Comparison of ENCODE assay signal across 8 cellular contexts in genomic region chr2:223760838-223761502, GRCh38.
DNase-seq lines count a peak whose midpoint lies in the region; ATAC-seq and TF ChIP-seq lines count a peak whose summit lies in the region.

No MANE protein-coding gene starts in this region.

- no peak for TF ChIP-seq POLR2A in suprapubic skin (IDR thresholded peaks at IDR 0.05)

- no peak overlapping the region for H4K5ac ChIP-seq in H9 (ENCODE audit: insufficient read length, low read depth, low read length)

- H3K27me3 ChIP-seq in H9 (ENCODE audit: insufficient read depth, low read length) (no peaks in the 10 kb centered on the region), right cardiac atrium (ENCODE audit: control insufficient read depth, insufficient read depth) (no peaks in the 10 kb centered on the region), suprapubic skin (no peaks in the 10 kb centered on the region)

- no peaks in the 10 kb centered on the region for H3K79me1 ChIP-seq in H9 (ENCODE audit: insufficient read depth, low read depth, low read length, poor library complexity, severe bottlenecking)

- no peak overlapping the region for H3K9ac ChIP-seq in H9 (ENCODE audit: extremely low read depth, insufficient read length, low read length)

- H3K56ac ChIP-seq in H9 (ENCODE audit: insufficient read length, low read depth, low read length): no peak overlapping the region

- no peaks in the 10 kb centered on the region for H3K79me2 ChIP-seq in H9 (ENCODE audit: insufficient read depth, low read length)

- H2BK15ac ChIP-seq in H9 (ENCODE audit: low read depth, low read length): no peak overlapping the region

- H3K18ac ChIP-seq in H9 (ENCODE audit: insufficient read length, low read depth, low read length): no peak overlapping the region

- no peak overlapping the region for H3K23ac ChIP-seq in H9 (ENCODE audit: insufficient read length, low read depth, low read length)

- intact Hi-C loops in right cardiac atrium (cut with DNase I): no loop called here

- no peaks in the 10 kb centered on the region for H3K9me3 ChIP-seq in H9 (ENCODE audit: control insufficient read depth, low read depth, low read length)
- no peaks in the 10 kb centered on the region for H3K9me3 ChIP-seq in right cardiac atrium (ENCODE audit: control insufficient read depth, low read length)
- H3K9me3 ChIP-seq in suprapubic skin: no peaks in the 10 kb centered on the region

- no peak overlapping the region for H3K27ac ChIP-seq in H9 (ENCODE audit: insufficient read length, low read depth, low read length)
- H3K27ac ChIP-seq in right cardiac atrium (ENCODE audit: low read length): no peak overlapping the region
- H3K27ac ChIP-seq in suprapubic skin: no peak overlapping the region

- H2AFZ ChIP-seq in H9 (ENCODE audit: low read length): no peak overlapping the region

- H3K14ac ChIP-seq in H9 (ENCODE audit: insufficient read depth, low read length): no peak overlapping the region

- no peak for TF ChIP-seq EP300 in suprapubic skin (IDR thresholded peaks at IDR 0.05)

- no peak overlapping the region for H3K4me2 ChIP-seq in H9 (ENCODE audit: insufficient read depth, insufficient read length, low read length)

- no peaks in the 10 kb centered on the region for H3K23me2 ChIP-seq in H9 (ENCODE audit: insufficient read length, low read depth, low read length, poor library complexity, severe bottlenecking)

- H4K20me1 ChIP-seq in H9 (ENCODE audit: control insufficient read depth, insufficient read depth, insufficient read length): no peaks in the 10 kb centered on the region

- no CpG with 5 or more reads among the region's 8 CpGs for WGBS in H9 (ENCODE audit: extremely low coverage, insufficient read length, low lambda C conversion rate)
- 85% methylated on average over 8 of the region's 8 CpGs for WGBS in right cardiac atrium
- WGBS in suprapubic skin: 65% methylated on average over 8 of the region's 8 CpGs

- H2BK12ac ChIP-seq in H9 (ENCODE audit: insufficient read length, low read depth, low read length): no peak overlapping the region

- no peak overlapping the region for H2BK5ac ChIP-seq in H9 (ENCODE audit: insufficient read length, low read length)

- peak; percentile 81 for ATAC-seq in GM18498 (IDR thresholded peaks at IDR 0.05; ENCODE audit: unreplicated experiment)
- ATAC-seq in right cardiac atrium: peak; percentile 48 to 57

- H3K9me3 Mint-ChIP-seq in H9: no peaks in the 10 kb centered on the region

- no peak overlapping the region for H3K27ac Mint-ChIP-seq in H9

- no peak overlapping the region for H2BK120ac ChIP-seq in H9 (ENCODE audit: low read depth, low read length, poor library complexity, severe bottlenecking)

- DNase-seq in H9: peak; percentile 47
- DNase-seq in M059J (ENCODE audit: low read depth): peak; percentile 96
- DNase-seq in activated T-cell treated with anti-CD3 and anti-CD28 coated beads for 48 hours (ENCODE audit: low read depth): peak; percentile 34
- DNase-seq in right cardiac atrium: peak in 1 of 3 donors; percentile 52
- DNase-seq in stimulated activated CD8-positive, alpha-beta memory T cell treated with anti-CD3 and anti-CD28 coated beads, Interleukin-4, amount 100 ng/mL, for 48 hours: peak; percentile 69
- DNase-seq in suprapubic skin (ENCODE audit: low spot score in 2 of 2): no peak
- no peak for DNase-seq in NCI-H748 (lab: John Stamatoyannopoulos, UW; ENCODE audit: unreplicated experiment)

- no peaks in the 10 kb centered on the region for H3K36me3 ChIP-seq in suprapubic skin

- H3K4ac ChIP-seq in H9 (ENCODE audit: low read depth, low read length): no peak overlapping the region

- H3K4me3 ChIP-seq in right cardiac atrium (ENCODE audit: low read length): no peak overlapping the region
- H3K4me3 ChIP-seq in suprapubic skin: no peak overlapping the region

- no peaks in the 10 kb centered on the region for H3K27me3 Mint-ChIP-seq in H9 (ENCODE audit: low read depth)

- H2BK20ac ChIP-seq in H9 (ENCODE audit: low read depth, low read length, poor library complexity, severe bottlenecking): no peak overlapping the region

- TF ChIP-seq CTCF in H9 (conservative IDR thresholded peaks at IDR 0.05) (peak; percentile 61), suprapubic skin (IDR thresholded peaks at IDR 0.05) (no peak)

- H3K4me1 ChIP-seq in H9 (ENCODE audit: insufficient read depth, low read length): no peaks in the 10 kb centered on the region
- no peaks in the 10 kb centered on the region for H3K4me1 ChIP-seq in right cardiac atrium (ENCODE audit: control insufficient read depth, insufficient read depth, low read length)
- peaks cover 26% of the 10 kb centered on the region for H3K4me1 ChIP-seq in suprapubic skin

- no peak overlapping the region for H4K91ac ChIP-seq in H9 (ENCODE audit: insufficient read length, low read depth, low read length)

- no peaks in the 10 kb centered on the region for H3K36me3 Mint-ChIP-seq in H9 (ENCODE audit: insufficient read depth in 1 of 3, low read depth in 3 of 3)

- no peaks in the 10 kb centered on the region for H3K4me1 Mint-ChIP-seq in H9

- H3T11ph ChIP-seq in H9 (ENCODE audit: low read length): no peak overlapping the region

- no peak overlapping the region for H3K4me3 Mint-ChIP-seq in H9

- H4K8ac ChIP-seq in H9 (replicated peaks; ENCODE audit: insufficient read length, low read depth, low read length): no peak overlapping the region

- H2AK5ac ChIP-seq in H9 (ENCODE audit: insufficient read length, low read length): no peak overlapping the region

Comparison
In these comparisons a context has a peak if more than half of its experiments do, and no peak if none do; other contexts are left out.
1. DNase-seq: peak in H9 (single experiment), M059J (single experiment), activated T-cell treated with anti-CD3 and anti-CD28 coated beads for 48 hours (single experiment) and stimulated activated CD8-positive, alpha-beta memory T cell treated with anti-CD3 and anti-CD28 coated beads, Interleukin-4, amount 100 ng/mL, for 48 hours (single experiment); none in suprapubic skin (0 of 2) and NCI-H748 (single experiment).